In the genomic region with DNA sequence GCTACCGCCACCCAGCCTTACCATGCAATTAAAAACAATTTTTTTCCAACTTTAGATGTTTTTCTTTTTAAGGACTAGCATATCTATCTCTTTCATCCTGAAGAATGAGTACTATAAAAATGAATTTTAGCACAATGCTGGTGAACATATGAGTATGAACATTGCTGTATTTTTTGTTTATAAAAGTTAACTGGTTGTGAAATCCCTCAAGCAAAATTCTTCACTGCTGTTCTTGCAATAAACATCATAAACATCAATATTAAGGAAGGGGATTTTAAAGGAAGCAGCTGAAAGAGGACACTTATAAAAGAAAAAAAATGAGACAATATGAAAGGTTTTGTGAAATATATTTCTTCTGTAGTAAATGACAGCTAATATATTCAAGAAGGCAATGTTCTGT, we compare ENCODE assay signal across 16 cellular contexts. TPM values are rescaled to one million over a fixed set of nuclear protein-coding genes. Genes with fewer than 3 reads are reported as not detected.
"Had no signal": no experiment of that assay in that cellular context is flagged by ENCODE, and none has a peak within 500 bp of the region (broad histone marks: within the 10 kb centered on the region; RNA-seq: fewer than 3 reads in every experiment).

No MANE protein-coding gene starts in this region.

- H3K36me3 ChIP-seq: adrenal gland, left lung had no signal

- H3K9me3 ChIP-seq: adrenal gland, left lung had no signal

- DNase-seq: activated CD4-positive, alpha-beta memory T cell treated with anti-CD3 and anti-CD28 coated beads for 36 hours; activated CD4-positive, alpha-beta T cell treated with anti-CD3 and anti-CD28 coated beads for 36 hours; activated effector memory CD4-positive, alpha-beta T cell treated with Interleukin-2 at 50 U/mL for 16 hours; activated naive CD4-positive, alpha-beta T cell treated with anti-CD3 and anti-CD28 coated beads, Interleukin-2, amount 50 U/mL, for 16 hours; activated T-cell treated with anti-CD3 and anti-CD28 coated beads, Interleukin-2, amount 50 U/mL, for 4 hours; adrenal gland; effector CD8-positive, alpha-beta T cell; islet precursor cell; left lung; nucleus accumbens; retina; stimulated activated CD4-positive, alpha-beta T cell treated with anti-CD3 and anti-CD28 coated beads, Interleukin-15, amount 100 ng/mL, for 24 hours; stimulated activated CD4-positive, alpha-beta T cell treated with anti-CD3 and anti-CD28 coated beads, Interleukin-4, amount 100 ng/mL, for 1 hour; stimulated activated naive CD4-positive, alpha-beta T cell; substantia nigra; T-helper 17 cell had no signal

- H3K27me3 ChIP-seq: adrenal gland had no signal

RNA-seq across cellular contexts. Expression of a gene that starts 3.0 kb away (rescaled TPM):
- total RNA-seq: activated CD4-positive, alpha-beta memory T cell treated with anti-CD3 and anti-CD28 coated beads for 36 hours; activated CD4-positive, alpha-beta T cell treated with anti-CD3 and anti-CD28 coated beads for 36 hours had no signal
